13 cellular contexts compared by ENCODE assay signal in genomic region chr2:138716183-138716582, GRCh38.
DNase-seq lines count a peak whose midpoint lies in the region; ATAC-seq and TF ChIP-seq lines count a peak whose summit lies in the region.
"Had no signal": no experiment of that assay in that cellular context is flagged by ENCODE, and none has a peak within 500 bp of the region (broad histone marks: within the 10 kb centered on the region; RNA-seq: fewer than 3 reads in every experiment).

No MANE protein-coding gene starts in this region.

- TF ChIP-seq CTCF in GM13977 (IDR thresholded peaks at IDR 0.05; ENCODE audit: extremely low read depth, insufficient read depth, missing control alignments) (peak; percentile 49), fibroblast of mammary gland (conservative IDR thresholded peaks at IDR 0.05; ENCODE audit: control insufficient read depth, insufficient read depth, low read depth, low read length) (no peak)

- no peak overlapping the region for H3K4me3 ChIP-seq in fibroblast of mammary gland (ENCODE audit: control insufficient read depth, low read depth, low read length)
- H3K4me3 ChIP-seq: dorsolateral prefrontal cortex, heart left ventricle, tibial artery had no signal

- ATAC-seq in GM21515 (IDR thresholded peaks at IDR 0.05; ENCODE audit: unreplicated experiment) (no peak), GM19455 (IDR thresholded peaks at IDR 0.05; ENCODE audit: unreplicated experiment) (no peak)
- ATAC-seq: heart left ventricle had no signal

- peak; percentile 9 for DNase-seq in GM13977 (ENCODE audit: low spot score)
- DNase-seq in HCEC 1CT, result peak; percentile 30
- peak; percentile 20 for DNase-seq in NCI-H69 (lab: John Stamatoyannopoulos, UW)
- DNase-seq in fibroblast of mammary gland (ENCODE audit: low read depth), result peak; percentile 5
- no peak for DNase-seq in mucosa of gallbladder (ENCODE audit: low spot score)
- no peak for DNase-seq in G401 (ENCODE audit: low spot score)
- DNase-seq: activated naive CD8-positive, alpha-beta T cell treated with anti-CD3 and anti-CD28 coated beads, Interleukin-2, amount 10 ng/mL, durations not matched to agents 7 days and 5 days; DMS53; dorsolateral prefrontal cortex; heart left ventricle; tibial artery had no signal

- in situ Hi-C loops in GM13977 (cut with MboI; ENCODE audit: low pct_unique_long_range_greater_than_20kb, low sequenced_read_pairs, unreplicated experiment) (no loop called here), G401 (cut with HindIII; ENCODE audit: low sequenced_read_pairs) (no loop called here)

Comparison
In these comparisons a context has a peak if more than half of its experiments do, and no peak if none do; other contexts are left out.
1. DNase-seq: peak in GM13977 (single experiment), HCEC 1CT (single experiment), NCI-H69 (single experiment) and fibroblast of mammary gland (single experiment); none in mucosa of gallbladder (single experiment) and G401 (single experiment).